In the genomic region with DNA sequence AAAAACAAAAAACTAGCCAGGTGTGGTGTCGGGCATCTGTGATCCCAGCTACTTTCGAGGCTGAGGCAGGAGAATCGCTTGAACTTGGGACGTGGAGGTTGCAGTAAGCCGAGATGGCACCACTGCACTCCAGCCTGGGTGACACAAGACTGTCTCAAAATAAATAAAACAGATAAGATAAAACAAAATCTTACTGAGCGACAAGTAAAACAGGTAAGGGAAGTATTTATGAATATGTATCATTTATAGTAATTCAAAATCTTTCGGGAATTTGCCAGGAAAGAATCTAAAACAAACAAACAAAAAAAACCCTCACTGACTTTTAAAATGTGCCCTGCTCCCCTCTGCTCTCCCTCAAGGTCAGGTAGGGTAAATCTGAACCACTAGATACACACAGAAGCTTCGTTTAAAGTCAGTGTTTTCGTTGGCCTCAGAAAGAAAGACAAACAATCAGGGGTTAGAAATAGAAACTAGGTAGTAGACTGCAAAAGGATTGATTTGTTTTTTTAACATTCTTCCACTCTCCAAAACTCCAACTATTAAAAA, we compare ENCODE assay signal across 1 cellular context.
TF ChIP-seq lines count a peak whose summit lies in the region.

No MANE protein-coding gene starts in this region.

TF ChIP-seq in HepG2, 621 proteins besides CTCF, POLR2A, EP300 and RAD21 (continued from another document and continues in another):
- no peak for TF ChIP-seq RBM39 (IDR thresholded peaks at IDR 0.05; ENCODE audit: low read depth, low read length, poor library complexity, severe bottlenecking)
- TF ChIP-seq PAX8 (CRISPR knock-in tag; IDR thresholded peaks at IDR 0.05; ENCODE audit: borderline replicate concordance): no peak
- no peak for TF ChIP-seq ETV6 (CRISPR knock-in tag; conservative IDR thresholded peaks at IDR 0.05)
- TF ChIP-seq, protein P1, sequence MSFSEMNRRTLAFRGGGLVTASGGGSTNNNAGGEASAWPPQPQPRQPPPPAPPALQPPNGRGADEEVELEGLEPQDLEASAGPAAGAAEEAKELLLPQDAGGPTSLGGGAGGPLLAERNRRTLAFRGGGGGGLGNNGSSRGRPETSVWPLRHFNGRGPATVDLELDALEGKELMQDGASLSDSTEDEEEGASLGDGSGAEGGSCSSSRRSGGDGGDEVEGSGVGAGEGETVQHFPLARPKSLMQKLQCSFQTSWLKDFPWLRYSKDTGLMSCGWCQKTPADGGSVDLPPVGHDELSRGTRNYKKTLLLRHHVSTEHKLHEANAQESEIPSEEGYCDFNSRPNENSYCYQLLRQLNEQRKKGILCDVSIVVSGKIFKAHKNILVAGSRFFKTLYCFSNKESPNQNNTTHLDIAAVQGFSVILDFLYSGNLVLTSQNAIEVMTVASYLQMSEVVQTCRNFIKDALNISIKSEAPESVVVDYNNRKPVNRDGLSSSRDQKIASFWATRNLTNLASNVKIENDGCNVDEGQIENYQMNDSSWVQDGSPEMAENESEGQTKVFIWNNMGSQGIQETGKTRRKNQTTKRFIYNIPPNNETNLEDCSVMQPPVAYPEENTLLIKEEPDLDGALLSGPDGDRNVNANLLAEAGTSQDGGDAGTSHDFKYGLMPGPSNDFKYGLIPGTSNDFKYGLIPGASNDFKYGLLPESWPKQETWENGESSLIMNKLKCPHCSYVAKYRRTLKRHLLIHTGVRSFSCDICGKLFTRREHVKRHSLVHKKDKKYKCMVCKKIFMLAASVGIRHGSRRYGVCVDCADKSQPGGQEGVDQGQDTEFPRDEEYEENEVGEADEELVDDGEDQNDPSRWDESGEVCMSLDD (CRISPR knock-in tag; IDR thresholded peaks at IDR 0.05; ENCODE audit: borderline replicate concordance): no peak
- TF ChIP-seq TRIM24 (CRISPR knock-in tag; IDR thresholded peaks at IDR 0.05): no peak
- no peak for TF ChIP-seq TOPORS (CRISPR knock-in tag; IDR thresholded peaks at IDR 0.05)
- TF ChIP-seq NR2F1 (CRISPR knock-in tag; IDR thresholded peaks at IDR 0.05): peak; percentile 19 to 48; a peak in 1 of 4 replicates
- peak; percentile 74 for TF ChIP-seq HDAC1 (CRISPR knock-in tag; IDR thresholded peaks at IDR 0.05)
- TF ChIP-seq TOE1 (CRISPR knock-in tag; IDR thresholded peaks at IDR 0.05): no peak
- TF ChIP-seq SMARCE1 (IDR thresholded peaks at IDR 0.05; ENCODE audit: borderline replicate concordance): no peak
- no peak; the same call in 1 of the 2 replicates for TF ChIP-seq GZF1 (CRISPR knock-in tag; IDR thresholded peaks at IDR 0.05)
- TF ChIP-seq, protein P2, sequence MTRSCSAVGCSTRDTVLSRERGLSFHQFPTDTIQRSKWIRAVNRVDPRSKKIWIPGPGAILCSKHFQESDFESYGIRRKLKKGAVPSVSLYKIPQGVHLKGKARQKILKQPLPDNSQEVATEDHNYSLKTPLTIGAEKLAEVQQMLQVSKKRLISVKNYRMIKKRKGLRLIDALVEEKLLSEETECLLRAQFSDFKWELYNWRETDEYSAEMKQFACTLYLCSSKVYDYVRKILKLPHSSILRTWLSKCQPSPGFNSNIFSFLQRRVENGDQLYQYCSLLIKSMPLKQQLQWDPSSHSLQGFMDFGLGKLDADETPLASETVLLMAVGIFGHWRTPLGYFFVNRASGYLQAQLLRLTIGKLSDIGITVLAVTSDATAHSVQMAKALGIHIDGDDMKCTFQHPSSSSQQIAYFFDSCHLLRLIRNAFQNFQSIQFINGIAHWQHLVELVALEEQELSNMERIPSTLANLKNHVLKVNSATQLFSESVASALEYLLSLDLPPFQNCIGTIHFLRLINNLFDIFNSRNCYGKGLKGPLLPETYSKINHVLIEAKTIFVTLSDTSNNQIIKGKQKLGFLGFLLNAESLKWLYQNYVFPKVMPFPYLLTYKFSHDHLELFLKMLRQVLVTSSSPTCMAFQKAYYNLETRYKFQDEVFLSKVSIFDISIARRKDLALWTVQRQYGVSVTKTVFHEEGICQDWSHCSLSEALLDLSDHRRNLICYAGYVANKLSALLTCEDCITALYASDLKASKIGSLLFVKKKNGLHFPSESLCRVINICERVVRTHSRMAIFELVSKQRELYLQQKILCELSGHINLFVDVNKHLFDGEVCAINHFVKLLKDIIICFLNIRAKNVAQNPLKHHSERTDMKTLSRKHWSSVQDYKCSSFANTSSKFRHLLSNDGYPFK (CRISPR knock-in tag; IDR thresholded peaks at IDR 0.05; ENCODE audit: borderline replicate concordance): no peak
- TF ChIP-seq ZNF546 (CRISPR knock-in tag; conservative IDR thresholded peaks at IDR 0.05): no peak
- TF ChIP-seq MATR3 (CRISPR knock-in tag; IDR thresholded peaks at IDR 0.05): no peak
- no peak for TF ChIP-seq SRSF9 (IDR thresholded peaks at IDR 0.05; ENCODE audit: borderline replicate concordance, insufficient read depth, low read depth, low read length, poor library complexity, severe bottlenecking)
- TF ChIP-seq SATB2 (CRISPR knock-in tag; IDR thresholded peaks at IDR 0.05): no peak
- no peak for TF ChIP-seq AGO2 (optimal IDR thresholded peaks at IDR 0.05; ENCODE audit: low read depth, low read length)
- TF ChIP-seq TEAD3 (CRISPR knock-in tag; optimal IDR thresholded peaks at IDR 0.05; ENCODE audit: borderline replicate concordance): peak; percentile 51
- TF ChIP-seq MZF1 (CRISPR knock-in tag; IDR thresholded peaks at IDR 0.05; ENCODE audit: borderline replicate concordance): 0 out of 2 replicates have a peak, but pooled peaks have one; percentile 47
- TF ChIP-seq NCOR1 (IDR thresholded peaks at IDR 0.05; ENCODE audit: borderline replicate concordance, low read length): peak; percentile 61; the same call in 1 of the 2 replicates
- TF ChIP-seq RXRB (CRISPR knock-in tag; IDR thresholded peaks at IDR 0.05; ENCODE audit: borderline replicate concordance): peak; percentile 88
- no peak for TF ChIP-seq RFX1 (IDR thresholded peaks at IDR 0.05)
- TF ChIP-seq, protein P3, sequence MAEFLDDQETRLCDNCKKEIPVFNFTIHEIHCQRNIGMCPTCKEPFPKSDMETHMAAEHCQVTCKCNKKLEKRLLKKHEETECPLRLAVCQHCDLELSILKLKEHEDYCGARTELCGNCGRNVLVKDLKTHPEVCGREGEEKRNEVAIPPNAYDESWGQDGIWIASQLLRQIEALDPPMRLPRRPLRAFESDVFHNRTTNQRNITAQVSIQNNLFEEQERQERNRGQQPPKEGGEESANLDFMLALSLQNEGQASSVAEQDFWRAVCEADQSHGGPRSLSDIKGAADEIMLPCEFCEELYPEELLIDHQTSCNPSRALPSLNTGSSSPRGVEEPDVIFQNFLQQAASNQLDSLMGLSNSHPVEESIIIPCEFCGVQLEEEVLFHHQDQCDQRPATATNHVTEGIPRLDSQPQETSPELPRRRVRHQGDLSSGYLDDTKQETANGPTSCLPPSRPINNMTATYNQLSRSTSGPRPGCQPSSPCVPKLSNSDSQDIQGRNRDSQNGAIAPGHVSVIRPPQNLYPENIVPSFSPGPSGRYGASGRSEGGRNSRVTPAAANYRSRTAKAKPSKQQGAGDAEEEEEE (CRISPR knock-in tag; IDR thresholded peaks at IDR 0.05; ENCODE audit: borderline replicate concordance): no peak
- TF ChIP-seq SETDB1 (CRISPR knock-in tag; IDR thresholded peaks at IDR 0.05; ENCODE audit: borderline replicate concordance): no peak
- TF ChIP-seq KAT7 (CRISPR knock-in tag; IDR thresholded peaks at IDR 0.05; ENCODE audit: borderline replicate concordance): peak; percentile 75; the same call in 1 of the 2 replicates
- TF ChIP-seq, protein P4, sequence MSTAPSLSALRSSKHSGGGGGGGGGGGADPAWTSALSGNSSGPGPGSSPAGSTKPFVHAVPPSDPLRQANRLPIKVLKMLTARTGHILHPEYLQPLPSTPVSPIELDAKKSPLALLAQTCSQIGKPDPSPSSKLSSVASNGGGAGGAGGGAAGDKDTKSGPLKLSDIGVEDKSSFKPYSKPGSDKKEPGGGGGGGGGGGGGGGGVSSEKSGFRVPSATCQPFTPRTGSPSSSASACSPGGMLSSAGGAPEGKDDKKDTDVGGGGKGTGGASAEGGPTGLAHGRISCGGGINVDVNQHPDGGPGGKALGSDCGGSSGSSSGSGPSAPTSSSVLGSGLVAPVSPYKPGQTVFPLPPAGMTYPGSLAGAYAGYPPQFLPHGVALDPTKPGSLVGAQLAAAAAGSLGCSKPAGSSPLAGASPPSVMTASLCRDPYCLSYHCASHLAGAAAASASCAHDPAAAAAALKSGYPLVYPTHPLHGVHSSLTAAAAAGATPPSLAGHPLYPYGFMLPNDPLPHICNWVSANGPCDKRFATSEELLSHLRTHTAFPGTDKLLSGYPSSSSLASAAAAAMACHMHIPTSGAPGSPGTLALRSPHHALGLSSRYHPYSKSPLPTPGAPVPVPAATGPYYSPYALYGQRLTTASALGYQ (CRISPR knock-in tag; IDR thresholded peaks at IDR 0.05): peak; percentile 33; the same call in 1 of the 2 replicates
- TF ChIP-seq, protein P5, sequence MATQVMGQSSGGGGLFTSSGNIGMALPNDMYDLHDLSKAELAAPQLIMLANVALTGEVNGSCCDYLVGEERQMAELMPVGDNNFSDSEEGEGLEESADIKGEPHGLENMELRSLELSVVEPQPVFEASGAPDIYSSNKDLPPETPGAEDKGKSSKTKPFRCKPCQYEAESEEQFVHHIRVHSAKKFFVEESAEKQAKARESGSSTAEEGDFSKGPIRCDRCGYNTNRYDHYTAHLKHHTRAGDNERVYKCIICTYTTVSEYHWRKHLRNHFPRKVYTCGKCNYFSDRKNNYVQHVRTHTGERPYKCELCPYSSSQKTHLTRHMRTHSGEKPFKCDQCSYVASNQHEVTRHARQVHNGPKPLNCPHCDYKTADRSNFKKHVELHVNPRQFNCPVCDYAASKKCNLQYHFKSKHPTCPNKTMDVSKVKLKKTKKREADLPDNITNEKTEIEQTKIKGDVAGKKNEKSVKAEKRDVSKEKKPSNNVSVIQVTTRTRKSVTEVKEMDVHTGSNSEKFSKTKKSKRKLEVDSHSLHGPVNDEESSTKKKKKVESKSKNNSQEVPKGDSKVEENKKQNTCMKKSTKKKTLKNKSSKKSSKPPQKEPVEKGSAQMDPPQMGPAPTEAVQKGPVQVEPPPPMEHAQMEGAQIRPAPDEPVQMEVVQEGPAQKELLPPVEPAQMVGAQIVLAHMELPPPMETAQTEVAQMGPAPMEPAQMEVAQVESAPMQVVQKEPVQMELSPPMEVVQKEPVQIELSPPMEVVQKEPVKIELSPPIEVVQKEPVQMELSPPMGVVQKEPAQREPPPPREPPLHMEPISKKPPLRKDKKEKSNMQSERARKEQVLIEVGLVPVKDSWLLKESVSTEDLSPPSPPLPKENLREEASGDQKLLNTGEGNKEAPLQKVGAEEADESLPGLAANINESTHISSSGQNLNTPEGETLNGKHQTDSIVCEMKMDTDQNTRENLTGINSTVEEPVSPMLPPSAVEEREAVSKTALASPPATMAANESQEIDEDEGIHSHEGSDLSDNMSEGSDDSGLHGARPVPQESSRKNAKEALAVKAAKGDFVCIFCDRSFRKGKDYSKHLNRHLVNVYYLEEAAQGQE (IDR thresholded peaks at IDR 0.05; ENCODE audit: borderline replicate concordance in 1 of 2, low read depth in 1 of 2, low read length in 2 of 2): no peak
- peak; percentile 39; the same call in 1 of the 2 replicates for TF ChIP-seq DPF2 (CRISPR knock-in tag; IDR thresholded peaks at IDR 0.05; ENCODE audit: borderline replicate concordance, low read depth)
- TF ChIP-seq ZC3H13 (CRISPR knock-in tag; IDR thresholded peaks at IDR 0.05): no peak
- TF ChIP-seq, protein P6, sequence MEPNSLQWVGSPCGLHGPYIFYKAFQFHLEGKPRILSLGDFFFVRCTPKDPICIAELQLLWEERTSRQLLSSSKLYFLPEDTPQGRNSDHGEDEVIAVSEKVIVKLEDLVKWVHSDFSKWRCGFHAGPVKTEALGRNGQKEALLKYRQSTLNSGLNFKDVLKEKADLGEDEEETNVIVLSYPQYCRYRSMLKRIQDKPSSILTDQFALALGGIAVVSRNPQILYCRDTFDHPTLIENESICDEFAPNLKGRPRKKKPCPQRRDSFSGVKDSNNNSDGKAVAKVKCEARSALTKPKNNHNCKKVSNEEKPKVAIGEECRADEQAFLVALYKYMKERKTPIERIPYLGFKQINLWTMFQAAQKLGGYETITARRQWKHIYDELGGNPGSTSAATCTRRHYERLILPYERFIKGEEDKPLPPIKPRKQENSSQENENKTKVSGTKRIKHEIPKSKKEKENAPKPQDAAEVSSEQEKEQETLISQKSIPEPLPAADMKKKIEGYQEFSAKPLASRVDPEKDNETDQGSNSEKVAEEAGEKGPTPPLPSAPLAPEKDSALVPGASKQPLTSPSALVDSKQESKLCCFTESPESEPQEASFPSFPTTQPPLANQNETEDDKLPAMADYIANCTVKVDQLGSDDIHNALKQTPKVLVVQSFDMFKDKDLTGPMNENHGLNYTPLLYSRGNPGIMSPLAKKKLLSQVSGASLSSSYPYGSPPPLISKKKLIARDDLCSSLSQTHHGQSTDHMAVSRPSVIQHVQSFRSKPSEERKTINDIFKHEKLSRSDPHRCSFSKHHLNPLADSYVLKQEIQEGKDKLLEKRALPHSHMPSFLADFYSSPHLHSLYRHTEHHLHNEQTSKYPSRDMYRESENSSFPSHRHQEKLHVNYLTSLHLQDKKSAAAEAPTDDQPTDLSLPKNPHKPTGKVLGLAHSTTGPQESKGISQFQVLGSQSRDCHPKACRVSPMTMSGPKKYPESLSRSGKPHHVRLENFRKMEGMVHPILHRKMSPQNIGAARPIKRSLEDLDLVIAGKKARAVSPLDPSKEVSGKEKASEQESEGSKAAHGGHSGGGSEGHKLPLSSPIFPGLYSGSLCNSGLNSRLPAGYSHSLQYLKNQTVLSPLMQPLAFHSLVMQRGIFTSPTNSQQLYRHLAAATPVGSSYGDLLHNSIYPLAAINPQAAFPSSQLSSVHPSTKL (CRISPR knock-in tag; IDR thresholded peaks at IDR 0.05): peak; percentile 71
- 0 out of 2 replicates have a peak, but pooled peaks have one; percentile 63 for TF ChIP-seq TCF7 (IDR thresholded peaks at IDR 0.05; ENCODE audit: low read depth)
- TF ChIP-seq, protein P7, sequence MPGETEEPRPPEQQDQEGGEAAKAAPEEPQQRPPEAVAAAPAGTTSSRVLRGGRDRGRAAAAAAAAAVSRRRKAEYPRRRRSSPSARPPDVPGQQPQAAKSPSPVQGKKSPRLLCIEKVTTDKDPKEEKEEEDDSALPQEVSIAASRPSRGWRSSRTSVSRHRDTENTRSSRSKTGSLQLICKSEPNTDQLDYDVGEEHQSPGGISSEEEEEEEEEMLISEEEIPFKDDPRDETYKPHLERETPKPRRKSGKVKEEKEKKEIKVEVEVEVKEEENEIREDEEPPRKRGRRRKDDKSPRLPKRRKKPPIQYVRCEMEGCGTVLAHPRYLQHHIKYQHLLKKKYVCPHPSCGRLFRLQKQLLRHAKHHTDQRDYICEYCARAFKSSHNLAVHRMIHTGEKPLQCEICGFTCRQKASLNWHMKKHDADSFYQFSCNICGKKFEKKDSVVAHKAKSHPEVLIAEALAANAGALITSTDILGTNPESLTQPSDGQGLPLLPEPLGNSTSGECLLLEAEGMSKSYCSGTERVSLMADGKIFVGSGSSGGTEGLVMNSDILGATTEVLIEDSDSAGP (CRISPR knock-in tag; IDR thresholded peaks at IDR 0.05; ENCODE audit: borderline replicate concordance): no peak
- TF ChIP-seq, protein P8, sequence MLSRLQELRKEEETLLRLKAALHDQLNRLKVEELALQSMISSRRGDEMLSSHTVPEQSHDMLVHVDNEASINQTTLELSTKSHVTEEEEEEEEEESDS (CRISPR knock-in tag; IDR thresholded peaks at IDR 0.05; ENCODE audit: borderline replicate concordance): no peak
- no peak for TF ChIP-seq DR1 (CRISPR knock-in tag; IDR thresholded peaks at IDR 0.05)
- TF ChIP-seq LCORL (IDR thresholded peaks at IDR 0.05): no peak
- TF ChIP-seq LCORL (CRISPR knock-in tag; IDR thresholded peaks at IDR 0.05): peak; percentile 81
